ENCODE assay signal across 13 cellular contexts in genomic region chr4:107838763-107839162, GRCh38. TPM values are rescaled to one million over a fixed set of nuclear protein-coding genes. Genes with fewer than 3 reads are reported as not detected.
DNase-seq lines count a peak whose midpoint lies in the region; ATAC-seq and TF ChIP-seq lines count a peak whose summit lies in the region.
"Had no signal": no experiment of that assay in that cellular context is flagged by ENCODE, and none has a peak within 500 bp of the region (broad histone marks: within the 10 kb centered on the region; RNA-seq: fewer than 3 reads in every experiment).

No MANE protein-coding gene starts in this region.

- H3K4me1 ChIP-seq in esophagus muscularis mucosa (peaks cover 23 to 83% (median 75%) of the 10 kb centered on the region in 4 donors), mucosa of descending colon (ENCODE audit: low read depth) (peaks cover 5% of the 10 kb centered on the region)

- TF ChIP-seq EP300 in esophagus muscularis mucosa (IDR thresholded peaks at IDR 0.05) = no peak

- no peaks in the 10 kb centered on the region for H3K27me3 ChIP-seq in esophagus muscularis mucosa

- H3K9me3 ChIP-seq in esophagus muscularis mucosa = peaks cover 0 to 2% (median 0%) of the 10 kb centered on the region in 4 donors
- H3K9me3 ChIP-seq in mucosa of descending colon = no peaks in the 10 kb centered on the region

- H3K27ac ChIP-seq in esophagus muscularis mucosa (replicated peaks in 1 of 4) = peak overlapping the region; percentile 32 to 62 (median 48)

- TF ChIP-seq CTCF in esophagus muscularis mucosa (IDR thresholded peaks at IDR 0.05) (no peak), mucosa of descending colon (IDR thresholded peaks at IDR 0.05) (no peak)

- DNase-seq in DMS153 treated with DMSO at 0.1 percent for 48 hours (lab: John Stamatoyannopoulos, UW; ENCODE audit: unreplicated experiment) (peak; percentile 7), Kasumi-1 (lab: John Stamatoyannopoulos, UW) (peak; percentile 48 to 52), esophagus muscularis mucosa (ENCODE audit: extremely low spot score) (no peak), mucosa of descending colon (no peak), HK-2 (ENCODE audit: unreplicated experiment) (no peak), iPS-NIHi11 (ENCODE audit: low spot score) (no peak), AG08396 (ENCODE audit: low spot score) (no peak), NCI-H510A treated with DMSO at 0.1 percent for 48 hours (lab: John Stamatoyannopoulos, UW) (no peak)
- DNase-seq: activated CD4-positive, alpha-beta T cell treated with anti-CD3 and anti-CD28 coated beads, Interleukin-2, amount 50 U/mL, for 48 hours; activated effector memory CD4-positive, alpha-beta T cell treated with Interleukin-2 at 50 U/mL for 16 hours; CD8-positive, alpha-beta memory T cell; NCI-H2171; T-helper 17 cell had no signal

- peak; percentile 23 for ATAC-seq in mucosa of descending colon

- no peak for TF ChIP-seq POLR2A in esophagus muscularis mucosa (IDR thresholded peaks at IDR 0.05; ENCODE audit: low read depth)

- intact Hi-C loops in esophagus muscularis mucosa (cut with DNase I) = no loop called here
- intact Hi-C loops in mucosa of descending colon (cut with DNase I, micrococcal nuclease) = no loop called here

- no peaks in the 10 kb centered on the region for H3K36me3 ChIP-seq in esophagus muscularis mucosa
- no peaks in the 10 kb centered on the region for H3K36me3 ChIP-seq in mucosa of descending colon (ENCODE audit: low read depth)

- no peak overlapping the region for H3K4me3 ChIP-seq in esophagus muscularis mucosa
- no peak overlapping the region for H3K4me3 ChIP-seq in mucosa of descending colon

RNA-seq across cellular contexts. Expression of gene SGMS2, which starts 14.0 kb away (rescaled TPM):
- 100 to 1,000 TPM; 278 to 487 (median 347) TPM for total RNA-seq in esophagus muscularis mucosa
- 10 to 100 TPM; 37.5 to 47.8 (median 43.2) TPM for total RNA-seq in mucosa of descending colon

Comparison
In these comparisons a context has a peak if more than half of its experiments do, and no peak if none do; other contexts are left out.
1. DNase-seq: peak in DMS153 treated with DMSO at 0.1 percent for 48 hours (single experiment) and Kasumi-1 (2 of 2); none in esophagus muscularis mucosa (single experiment), mucosa of descending colon (0 of 3), HK-2 (single experiment), iPS-NIHi11 (single experiment), AG08396 (single experiment) and NCI-H510A treated with DMSO at 0.1 percent for 48 hours (single experiment).
2. RNA of gene SGMS2, which starts 14.0 kb away (total RNA-seq): 278 to 487 TPM in esophagus muscularis mucosa; 37.5 to 47.8 TPM in mucosa of descending colon; every median in the first group is over 4 times any median in the second.